In the genomic region with DNA sequence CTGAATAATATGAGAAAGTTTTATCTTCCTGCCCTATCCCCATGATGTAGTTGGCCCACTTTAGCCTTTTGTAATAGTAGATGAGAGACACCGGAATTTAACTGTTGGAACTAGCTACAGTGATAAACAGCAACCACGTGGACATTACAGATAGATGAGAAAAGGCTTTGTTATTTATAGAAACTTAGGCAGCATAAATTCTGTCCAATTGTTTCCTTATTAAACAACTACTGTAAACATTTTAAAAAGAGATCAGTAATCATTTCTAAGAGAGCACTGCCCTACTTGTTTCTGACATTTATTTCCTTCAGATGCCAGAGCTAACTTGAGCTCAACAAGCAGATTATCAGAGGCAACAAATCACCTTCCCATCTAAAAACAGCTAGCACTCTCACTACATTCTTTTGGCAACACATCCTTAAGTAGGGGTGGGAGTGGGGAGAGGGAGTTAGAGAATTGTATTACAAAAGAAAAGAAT, we compare ENCODE assay signal across 1 cellular context.
TF ChIP-seq lines count a peak whose summit lies in the region.

No MANE protein-coding gene starts in this region.

TF ChIP-seq in K562, 482 proteins besides CTCF, POLR2A, EP300 and RAD21 (continued from another document and continues in another):
- TF ChIP-seq, protein P1, sequence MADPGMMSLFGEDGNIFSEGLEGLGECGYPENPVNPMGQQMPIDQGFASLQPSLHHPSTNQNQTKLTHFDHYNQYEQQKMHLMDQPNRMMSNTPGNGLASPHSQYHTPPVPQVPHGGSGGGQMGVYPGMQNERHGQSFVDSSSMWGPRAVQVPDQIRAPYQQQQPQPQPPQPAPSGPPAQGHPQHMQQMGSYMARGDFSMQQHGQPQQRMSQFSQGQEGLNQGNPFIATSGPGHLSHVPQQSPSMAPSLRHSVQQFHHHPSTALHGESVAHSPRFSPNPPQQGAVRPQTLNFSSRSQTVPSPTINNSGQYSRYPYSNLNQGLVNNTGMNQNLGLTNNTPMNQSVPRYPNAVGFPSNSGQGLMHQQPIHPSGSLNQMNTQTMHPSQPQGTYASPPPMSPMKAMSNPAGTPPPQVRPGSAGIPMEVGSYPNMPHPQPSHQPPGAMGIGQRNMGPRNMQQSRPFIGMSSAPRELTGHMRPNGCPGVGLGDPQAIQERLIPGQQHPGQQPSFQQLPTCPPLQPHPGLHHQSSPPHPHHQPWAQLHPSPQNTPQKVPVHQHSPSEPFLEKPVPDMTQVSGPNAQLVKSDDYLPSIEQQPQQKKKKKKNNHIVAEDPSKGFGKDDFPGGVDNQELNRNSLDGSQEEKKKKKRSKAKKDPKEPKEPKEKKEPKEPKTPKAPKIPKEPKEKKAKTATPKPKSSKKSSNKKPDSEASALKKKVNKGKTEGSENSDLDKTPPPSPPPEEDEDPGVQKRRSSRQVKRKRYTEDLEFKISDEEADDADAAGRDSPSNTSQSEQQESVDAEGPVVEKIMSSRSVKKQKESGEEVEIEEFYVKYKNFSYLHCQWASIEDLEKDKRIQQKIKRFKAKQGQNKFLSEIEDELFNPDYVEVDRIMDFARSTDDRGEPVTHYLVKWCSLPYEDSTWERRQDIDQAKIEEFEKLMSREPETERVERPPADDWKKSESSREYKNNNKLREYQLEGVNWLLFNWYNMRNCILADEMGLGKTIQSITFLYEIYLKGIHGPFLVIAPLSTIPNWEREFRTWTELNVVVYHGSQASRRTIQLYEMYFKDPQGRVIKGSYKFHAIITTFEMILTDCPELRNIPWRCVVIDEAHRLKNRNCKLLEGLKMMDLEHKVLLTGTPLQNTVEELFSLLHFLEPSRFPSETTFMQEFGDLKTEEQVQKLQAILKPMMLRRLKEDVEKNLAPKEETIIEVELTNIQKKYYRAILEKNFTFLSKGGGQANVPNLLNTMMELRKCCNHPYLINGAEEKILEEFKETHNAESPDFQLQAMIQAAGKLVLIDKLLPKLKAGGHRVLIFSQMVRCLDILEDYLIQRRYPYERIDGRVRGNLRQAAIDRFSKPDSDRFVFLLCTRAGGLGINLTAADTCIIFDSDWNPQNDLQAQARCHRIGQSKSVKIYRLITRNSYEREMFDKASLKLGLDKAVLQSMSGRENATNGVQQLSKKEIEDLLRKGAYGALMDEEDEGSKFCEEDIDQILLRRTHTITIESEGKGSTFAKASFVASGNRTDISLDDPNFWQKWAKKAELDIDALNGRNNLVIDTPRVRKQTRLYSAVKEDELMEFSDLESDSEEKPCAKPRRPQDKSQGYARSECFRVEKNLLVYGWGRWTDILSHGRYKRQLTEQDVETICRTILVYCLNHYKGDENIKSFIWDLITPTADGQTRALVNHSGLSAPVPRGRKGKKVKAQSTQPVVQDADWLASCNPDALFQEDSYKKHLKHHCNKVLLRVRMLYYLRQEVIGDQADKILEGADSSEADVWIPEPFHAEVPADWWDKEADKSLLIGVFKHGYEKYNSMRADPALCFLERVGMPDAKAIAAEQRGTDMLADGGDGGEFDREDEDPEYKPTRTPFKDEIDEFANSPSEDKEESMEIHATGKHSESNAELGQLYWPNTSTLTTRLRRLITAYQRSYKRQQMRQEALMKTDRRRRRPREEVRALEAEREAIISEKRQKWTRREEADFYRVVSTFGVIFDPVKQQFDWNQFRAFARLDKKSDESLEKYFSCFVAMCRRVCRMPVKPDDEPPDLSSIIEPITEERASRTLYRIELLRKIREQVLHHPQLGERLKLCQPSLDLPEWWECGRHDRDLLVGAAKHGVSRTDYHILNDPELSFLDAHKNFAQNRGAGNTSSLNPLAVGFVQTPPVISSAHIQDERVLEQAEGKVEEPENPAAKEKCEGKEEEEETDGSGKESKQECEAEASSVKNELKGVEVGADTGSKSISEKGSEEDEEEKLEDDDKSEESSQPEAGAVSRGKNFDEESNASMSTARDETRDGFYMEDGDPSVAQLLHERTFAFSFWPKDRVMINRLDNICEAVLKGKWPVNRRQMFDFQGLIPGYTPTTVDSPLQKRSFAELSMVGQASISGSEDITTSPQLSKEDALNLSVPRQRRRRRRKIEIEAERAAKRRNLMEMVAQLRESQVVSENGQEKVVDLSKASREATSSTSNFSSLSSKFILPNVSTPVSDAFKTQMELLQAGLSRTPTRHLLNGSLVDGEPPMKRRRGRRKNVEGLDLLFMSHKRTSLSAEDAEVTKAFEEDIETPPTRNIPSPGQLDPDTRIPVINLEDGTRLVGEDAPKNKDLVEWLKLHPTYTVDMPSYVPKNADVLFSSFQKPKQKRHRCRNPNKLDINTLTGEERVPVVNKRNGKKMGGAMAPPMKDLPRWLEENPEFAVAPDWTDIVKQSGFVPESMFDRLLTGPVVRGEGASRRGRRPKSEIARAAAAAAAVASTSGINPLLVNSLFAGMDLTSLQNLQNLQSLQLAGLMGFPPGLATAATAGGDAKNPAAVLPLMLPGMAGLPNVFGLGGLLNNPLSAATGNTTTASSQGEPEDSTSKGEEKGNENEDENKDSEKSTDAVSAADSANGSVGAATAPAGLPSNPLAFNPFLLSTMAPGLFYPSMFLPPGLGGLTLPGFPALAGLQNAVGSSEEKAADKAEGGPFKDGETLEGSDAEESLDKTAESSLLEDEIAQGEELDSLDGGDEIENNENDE (IDR thresholded peaks at IDR 0.05; ENCODE audit: low read depth, low read length), result no peak
- TF ChIP-seq ZNF311 (CRISPR knock-in tag; IDR thresholded peaks at IDR 0.05), result no peak
- TF ChIP-seq RFX1 (IDR thresholded peaks at IDR 0.05), result 0 out of 2 replicates have a peak, but pooled peaks have one; percentile 4
- TF ChIP-seq GABPB2 (CRISPR knock-in tag; conservative IDR thresholded peaks at IDR 0.05), result no peak
- no peak for TF ChIP-seq SPI1 (IDR thresholded peaks at IDR 0.05; ENCODE audit: borderline replicate concordance, low read depth, low read length)
- TF ChIP-seq, protein P2, sequence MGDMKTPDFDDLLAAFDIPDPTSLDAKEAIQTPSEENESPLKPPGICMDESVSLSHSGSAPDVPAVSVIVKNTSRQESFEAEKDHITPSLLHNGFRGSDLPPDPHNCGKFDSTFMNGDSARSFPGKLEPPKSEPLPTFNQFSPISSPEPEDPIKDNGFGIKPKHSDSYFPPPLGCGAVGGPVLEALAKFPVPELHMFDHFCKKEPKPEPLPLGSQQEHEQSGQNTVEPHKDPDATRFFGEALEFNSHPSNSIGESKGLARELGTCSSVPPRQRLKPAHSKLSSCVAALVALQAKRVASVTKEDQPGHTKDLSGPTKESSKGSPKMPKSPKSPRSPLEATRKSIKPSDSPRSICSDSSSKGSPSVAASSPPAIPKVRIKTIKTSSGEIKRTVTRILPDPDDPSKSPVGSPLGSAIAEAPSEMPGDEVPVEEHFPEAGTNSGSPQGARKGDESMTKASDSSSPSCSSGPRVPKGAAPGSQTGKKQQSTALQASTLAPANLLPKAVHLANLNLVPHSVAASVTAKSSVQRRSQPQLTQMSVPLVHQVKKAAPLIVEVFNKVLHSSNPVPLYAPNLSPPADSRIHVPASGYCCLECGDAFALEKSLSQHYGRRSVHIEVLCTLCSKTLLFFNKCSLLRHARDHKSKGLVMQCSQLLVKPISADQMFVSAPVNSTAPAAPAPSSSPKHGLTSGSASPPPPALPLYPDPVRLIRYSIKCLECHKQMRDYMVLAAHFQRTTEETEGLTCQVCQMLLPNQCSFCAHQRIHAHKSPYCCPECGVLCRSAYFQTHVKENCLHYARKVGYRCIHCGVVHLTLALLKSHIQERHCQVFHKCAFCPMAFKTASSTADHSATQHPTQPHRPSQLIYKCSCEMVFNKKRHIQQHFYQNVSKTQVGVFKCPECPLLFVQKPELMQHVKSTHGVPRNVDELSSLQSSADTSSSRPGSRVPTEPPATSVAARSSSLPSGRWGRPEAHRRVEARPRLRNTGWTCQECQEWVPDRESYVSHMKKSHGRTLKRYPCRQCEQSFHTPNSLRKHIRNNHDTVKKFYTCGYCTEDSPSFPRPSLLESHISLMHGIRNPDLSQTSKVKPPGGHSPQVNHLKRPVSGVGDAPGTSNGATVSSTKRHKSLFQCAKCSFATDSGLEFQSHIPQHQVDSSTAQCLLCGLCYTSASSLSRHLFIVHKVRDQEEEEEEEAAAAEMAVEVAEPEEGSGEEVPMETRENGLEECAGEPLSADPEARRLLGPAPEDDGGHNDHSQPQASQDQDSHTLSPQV (IDR thresholded peaks at IDR 0.05), result peak; percentile 78; the same call in 1 of the 2 replicates
- no peak for TF ChIP-seq MAFF (IDR thresholded peaks at IDR 0.05; ENCODE audit: low read length)
- no peak for TF ChIP-seq SLC30A9 (CRISPR knock-in tag; IDR thresholded peaks at IDR 0.05)
- no peak for TF ChIP-seq TEAD1 (CRISPR knock-in tag; IDR thresholded peaks at IDR 0.05)
- TF ChIP-seq, protein P3, sequence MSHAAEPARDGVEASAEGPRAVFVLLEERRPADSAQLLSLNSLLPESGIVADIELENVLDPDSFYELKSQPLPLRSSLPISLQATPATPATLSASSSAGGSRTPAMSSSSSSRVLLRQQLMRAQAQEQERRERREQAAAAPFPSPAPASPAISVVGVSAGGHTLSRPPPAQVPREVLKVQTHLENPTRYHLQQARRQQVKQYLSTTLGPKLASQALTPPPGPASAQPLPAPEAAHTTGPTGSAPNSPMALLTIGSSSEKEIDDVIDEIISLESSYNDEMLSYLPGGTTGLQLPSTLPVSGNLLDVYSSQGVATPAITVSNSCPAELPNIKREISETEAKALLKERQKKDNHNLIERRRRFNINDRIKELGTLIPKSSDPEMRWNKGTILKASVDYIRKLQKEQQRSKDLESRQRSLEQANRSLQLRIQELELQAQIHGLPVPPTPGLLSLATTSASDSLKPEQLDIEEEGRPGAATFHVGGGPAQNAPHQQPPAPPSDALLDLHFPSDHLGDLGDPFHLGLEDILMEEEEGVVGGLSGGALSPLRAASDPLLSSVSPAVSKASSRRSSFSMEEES (CRISPR knock-in tag; IDR thresholded peaks at IDR 0.05), result no peak
- no peak for TF ChIP-seq SMAD1 (IDR thresholded peaks at IDR 0.05; ENCODE audit: low read depth, low read length, partially characterized antibody)
- TF ChIP-seq SMARCE1 (IDR thresholded peaks at IDR 0.05), result 0 out of 2 replicates have a peak, but pooled peaks have one; percentile 49
- TF ChIP-seq HCFC1 (IDR thresholded peaks at IDR 0.05; ENCODE audit: low read depth, low read length), result no peak
- 0 out of 2 replicates have a peak, but pooled peaks have one; percentile 13 for TF ChIP-seq NFIC (IDR thresholded peaks at IDR 0.05)
- no peak for TF ChIP-seq TAF15 (IDR thresholded peaks at IDR 0.05; ENCODE audit: low read depth, low read length)
- no peak for TF ChIP-seq ARHGAP35 (IDR thresholded peaks at IDR 0.05; ENCODE audit: partially characterized antibody)
- TF ChIP-seq MYNN (IDR thresholded peaks at IDR 0.05), result no peak
- TF ChIP-seq MYNN (CRISPR knock-in tag; IDR thresholded peaks at IDR 0.05), result no peak
- TF ChIP-seq RNF2 (IDR thresholded peaks at IDR 0.05), result no peak
- TF ChIP-seq, protein P4, sequence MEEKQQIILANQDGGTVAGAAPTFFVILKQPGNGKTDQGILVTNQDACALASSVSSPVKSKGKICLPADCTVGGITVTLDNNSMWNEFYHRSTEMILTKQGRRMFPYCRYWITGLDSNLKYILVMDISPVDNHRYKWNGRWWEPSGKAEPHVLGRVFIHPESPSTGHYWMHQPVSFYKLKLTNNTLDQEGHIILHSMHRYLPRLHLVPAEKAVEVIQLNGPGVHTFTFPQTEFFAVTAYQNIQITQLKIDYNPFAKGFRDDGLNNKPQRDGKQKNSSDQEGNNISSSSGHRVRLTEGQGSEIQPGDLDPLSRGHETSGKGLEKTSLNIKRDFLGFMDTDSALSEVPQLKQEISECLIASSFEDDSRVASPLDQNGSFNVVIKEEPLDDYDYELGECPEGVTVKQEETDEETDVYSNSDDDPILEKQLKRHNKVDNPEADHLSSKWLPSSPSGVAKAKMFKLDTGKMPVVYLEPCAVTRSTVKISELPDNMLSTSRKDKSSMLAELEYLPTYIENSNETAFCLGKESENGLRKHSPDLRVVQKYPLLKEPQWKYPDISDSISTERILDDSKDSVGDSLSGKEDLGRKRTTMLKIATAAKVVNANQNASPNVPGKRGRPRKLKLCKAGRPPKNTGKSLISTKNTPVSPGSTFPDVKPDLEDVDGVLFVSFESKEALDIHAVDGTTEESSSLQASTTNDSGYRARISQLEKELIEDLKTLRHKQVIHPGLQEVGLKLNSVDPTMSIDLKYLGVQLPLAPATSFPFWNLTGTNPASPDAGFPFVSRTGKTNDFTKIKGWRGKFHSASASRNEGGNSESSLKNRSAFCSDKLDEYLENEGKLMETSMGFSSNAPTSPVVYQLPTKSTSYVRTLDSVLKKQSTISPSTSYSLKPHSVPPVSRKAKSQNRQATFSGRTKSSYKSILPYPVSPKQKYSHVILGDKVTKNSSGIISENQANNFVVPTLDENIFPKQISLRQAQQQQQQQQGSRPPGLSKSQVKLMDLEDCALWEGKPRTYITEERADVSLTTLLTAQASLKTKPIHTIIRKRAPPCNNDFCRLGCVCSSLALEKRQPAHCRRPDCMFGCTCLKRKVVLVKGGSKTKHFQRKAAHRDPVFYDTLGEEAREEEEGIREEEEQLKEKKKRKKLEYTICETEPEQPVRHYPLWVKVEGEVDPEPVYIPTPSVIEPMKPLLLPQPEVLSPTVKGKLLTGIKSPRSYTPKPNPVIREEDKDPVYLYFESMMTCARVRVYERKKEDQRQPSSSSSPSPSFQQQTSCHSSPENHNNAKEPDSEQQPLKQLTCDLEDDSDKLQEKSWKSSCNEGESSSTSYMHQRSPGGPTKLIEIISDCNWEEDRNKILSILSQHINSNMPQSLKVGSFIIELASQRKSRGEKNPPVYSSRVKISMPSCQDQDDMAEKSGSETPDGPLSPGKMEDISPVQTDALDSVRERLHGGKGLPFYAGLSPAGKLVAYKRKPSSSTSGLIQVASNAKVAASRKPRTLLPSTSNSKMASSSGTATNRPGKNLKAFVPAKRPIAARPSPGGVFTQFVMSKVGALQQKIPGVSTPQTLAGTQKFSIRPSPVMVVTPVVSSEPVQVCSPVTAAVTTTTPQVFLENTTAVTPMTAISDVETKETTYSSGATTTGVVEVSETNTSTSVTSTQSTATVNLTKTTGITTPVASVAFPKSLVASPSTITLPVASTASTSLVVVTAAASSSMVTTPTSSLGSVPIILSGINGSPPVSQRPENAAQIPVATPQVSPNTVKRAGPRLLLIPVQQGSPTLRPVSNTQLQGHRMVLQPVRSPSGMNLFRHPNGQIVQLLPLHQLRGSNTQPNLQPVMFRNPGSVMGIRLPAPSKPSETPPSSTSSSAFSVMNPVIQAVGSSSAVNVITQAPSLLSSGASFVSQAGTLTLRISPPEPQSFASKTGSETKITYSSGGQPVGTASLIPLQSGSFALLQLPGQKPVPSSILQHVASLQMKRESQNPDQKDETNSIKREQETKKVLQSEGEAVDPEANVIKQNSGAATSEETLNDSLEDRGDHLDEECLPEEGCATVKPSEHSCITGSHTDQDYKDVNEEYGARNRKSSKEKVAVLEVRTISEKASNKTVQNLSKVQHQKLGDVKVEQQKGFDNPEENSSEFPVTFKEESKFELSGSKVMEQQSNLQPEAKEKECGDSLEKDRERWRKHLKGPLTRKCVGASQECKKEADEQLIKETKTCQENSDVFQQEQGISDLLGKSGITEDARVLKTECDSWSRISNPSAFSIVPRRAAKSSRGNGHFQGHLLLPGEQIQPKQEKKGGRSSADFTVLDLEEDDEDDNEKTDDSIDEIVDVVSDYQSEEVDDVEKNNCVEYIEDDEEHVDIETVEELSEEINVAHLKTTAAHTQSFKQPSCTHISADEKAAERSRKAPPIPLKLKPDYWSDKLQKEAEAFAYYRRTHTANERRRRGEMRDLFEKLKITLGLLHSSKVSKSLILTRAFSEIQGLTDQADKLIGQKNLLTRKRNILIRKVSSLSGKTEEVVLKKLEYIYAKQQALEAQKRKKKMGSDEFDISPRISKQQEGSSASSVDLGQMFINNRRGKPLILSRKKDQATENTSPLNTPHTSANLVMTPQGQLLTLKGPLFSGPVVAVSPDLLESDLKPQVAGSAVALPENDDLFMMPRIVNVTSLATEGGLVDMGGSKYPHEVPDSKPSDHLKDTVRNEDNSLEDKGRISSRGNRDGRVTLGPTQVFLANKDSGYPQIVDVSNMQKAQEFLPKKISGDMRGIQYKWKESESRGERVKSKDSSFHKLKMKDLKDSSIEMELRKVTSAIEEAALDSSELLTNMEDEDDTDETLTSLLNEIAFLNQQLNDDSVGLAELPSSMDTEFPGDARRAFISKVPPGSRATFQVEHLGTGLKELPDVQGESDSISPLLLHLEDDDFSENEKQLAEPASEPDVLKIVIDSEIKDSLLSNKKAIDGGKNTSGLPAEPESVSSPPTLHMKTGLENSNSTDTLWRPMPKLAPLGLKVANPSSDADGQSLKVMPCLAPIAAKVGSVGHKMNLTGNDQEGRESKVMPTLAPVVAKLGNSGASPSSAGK (IDR thresholded peaks at IDR 0.05), result peak; percentile 33; the same call in 1 of the 2 replicates
